16 cellular contexts compared by ENCODE assay signal in the genomic region with DNA sequence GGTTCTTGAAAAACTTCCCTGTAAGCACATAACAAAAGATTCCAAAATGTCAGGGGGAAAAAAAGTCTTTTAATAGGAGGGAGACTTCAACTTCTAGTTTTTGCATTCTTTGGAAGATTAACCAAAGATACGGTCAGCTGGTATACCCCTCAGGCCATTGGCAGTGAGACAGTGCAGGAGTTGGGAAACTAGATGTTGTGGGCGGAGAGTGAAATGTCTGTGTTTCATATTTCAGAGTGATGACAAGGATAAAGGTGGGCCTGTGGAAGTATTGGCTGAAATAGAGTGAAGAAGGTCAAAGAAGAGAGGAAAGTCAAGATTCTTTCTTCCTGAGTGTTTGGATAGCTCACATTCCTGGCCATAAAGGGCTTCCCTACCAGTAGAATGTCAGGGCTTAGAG. TPM values are rescaled to one million over a fixed set of nuclear protein-coding genes. Genes with fewer than 3 reads are reported as not detected.
DNase-seq lines count a peak whose midpoint lies in the region; FAIRE-seq and TF ChIP-seq lines count a peak whose summit lies in the region.
"Had no signal": no experiment of that assay in that cellular context is flagged by ENCODE, and none has a peak within 500 bp of the region (broad histone marks: within the 10 kb centered on the region; RNA-seq: fewer than 3 reads in every experiment).

No MANE protein-coding gene starts in this region.

- H3K23ac ChIP-seq in mesendoderm (ENCODE audit: low read length) = peak overlapping the region; percentile 56

- H3K9ac ChIP-seq in mesendoderm (ENCODE audit: low read length) = no peak overlapping the region

- no peak overlapping the region for H3K4me3 Mint-ChIP-seq in endothelial cell (ENCODE audit: unreplicated experiment)

- H2AFZ ChIP-seq in PC-9 = no peak overlapping the region

- H4K20me1 ChIP-seq in PC-9 (ENCODE audit: insufficient read depth) = no peaks in the 10 kb centered on the region

- H3K27ac ChIP-seq in PC-9 (peak overlapping the region; percentile 46), mesendoderm (ENCODE audit: low read depth, low read length) (no peak overlapping the region)
- H3K27ac ChIP-seq: A549, C4-2B had no signal

- H3K36me3 Mint-ChIP-seq in endothelial cell (ENCODE audit: low read depth, unreplicated experiment) = no peaks in the 10 kb centered on the region

- H3K4me1 ChIP-seq in PC-9 (replicated peaks; ENCODE audit: insufficient read depth) (peaks cover 25% of the 10 kb centered on the region), mesendoderm (ENCODE audit: control insufficient read depth, low read depth, low read length) (no peaks in the 10 kb centered on the region)
- H3K4me1 ChIP-seq: A549 had no signal

- DNase-seq in EH (ENCODE audit: low read depth) = peak; percentile 1
- DNase-seq in PC-9 = peak; percentile 67 to 91
- peak; percentile 11 for DNase-seq in choroid plexus epithelial cell (ENCODE audit: low read depth)
- no peak for DNase-seq in mesendoderm
- DNase-seq in T-helper 9 cell = no peak
- no peak for DNase-seq in retina
- no peak for DNase-seq in endothelial cell (ENCODE audit: low spot score)
- no peak for DNase-seq in D721Med (ENCODE audit: insufficient read length, low spot score)
- DNase-seq: COR-L47, DMS53, NCI-H1436 treated with DMSO at 0.1 percent for 48 hours, NCI-H2081 treated with DMSO at 0.1 percent for 48 hours, SHP77 had no signal

- H3K27me3 ChIP-seq in PC-9 (ENCODE audit: insufficient read depth, low read depth) (no peaks in the 10 kb centered on the region; the same call in 1 of the 2 replicates), mesendoderm (ENCODE audit: insufficient read depth, low read length, poor library complexity) (no peaks in the 10 kb centered on the region)

- intact Hi-C loops in PC-9 (cut with micrococcal nuclease; ENCODE audit: unreplicated experiment) = loop anchor here (1.0 kb wide), 1 partner anchor 51 kb away; no protein-coding TSS in a partner anchor

- H3K79me1 ChIP-seq in mesendoderm (ENCODE audit: low read length) = no peaks in the 10 kb centered on the region

- no peak overlapping the region for H2BK15ac ChIP-seq in mesendoderm (replicated peaks; ENCODE audit: low read depth)

- no TSS peak for BruUV-seq in PC-9 (replicated peaks; lab: Mats Ljungman, UMichigan)

- H3K18ac ChIP-seq in mesendoderm (ENCODE audit: low read length) = no peak overlapping the region

- H3K27me3 Mint-ChIP-seq in endothelial cell (ENCODE audit: unreplicated experiment) = peaks cover 2% of the 10 kb centered on the region

- H3K9me3 Mint-ChIP-seq in endothelial cell (ENCODE audit: unreplicated experiment) = no peaks in the 10 kb centered on the region

- no peak overlapping the region for H2AK5ac ChIP-seq in mesendoderm (ENCODE audit: low read length)

- no peaks in the 10 kb centered on the region for H3K9me2 ChIP-seq in PC-9 (ENCODE audit: insufficient read depth)

- no peak overlapping the region for H2BK120ac ChIP-seq in mesendoderm (ENCODE audit: low read depth, low read length)

- H3K4me2 ChIP-seq in PC-9 = peak overlapping the region; percentile 45
- no peak overlapping the region for H3K4me2 ChIP-seq in mesendoderm (ENCODE audit: low read length)
- H3K4me2 ChIP-seq: A549 had no signal

- no peaks in the 10 kb centered on the region for H3K9me3 ChIP-seq in PC-9 (ENCODE audit: insufficient read depth, low read depth)

- POLR2A ChIA-PET in PC-9 (lab: Charles Lee; ENCODE audit: unreplicated experiment) = no interaction called here

- no peak for TF ChIP-seq CTCF in PC-9 (conservative IDR thresholded peaks at IDR 0.05)
- TF ChIP-seq CTCF in choroid plexus epithelial cell (conservative IDR thresholded peaks at IDR 0.05; ENCODE audit: low read depth, low read length) = no peak
- no peak for TF ChIP-seq CTCF in endothelial cell (IDR thresholded peaks at IDR 0.05; ENCODE audit: unreplicated experiment)
- TF ChIP-seq CTCF in D721Med (IDR thresholded peaks at IDR 0.05; ENCODE audit: insufficient read depth, missing control alignments) = no peak

- H3K4me3 ChIP-seq in PC-9 = no peak overlapping the region
- no peak overlapping the region for H3K4me3 ChIP-seq in choroid plexus epithelial cell (ENCODE audit: low read depth, low read length)
- H3K4me3 ChIP-seq in mesendoderm (ENCODE audit: low read length) = no peak overlapping the region
- H3K4me3 ChIP-seq: A549 had no signal

- no CpG with 5 or more reads among the region's 2 CpGs for WGBS in mesendoderm (ENCODE audit: extremely low coverage, insufficient coverage, low lambda C conversion rate)

- H3K56ac ChIP-seq in mesendoderm (ENCODE audit: low read length) = no peak overlapping the region

- H3K4me1 Mint-ChIP-seq in endothelial cell (ENCODE audit: unreplicated experiment) = no peaks in the 10 kb centered on the region

- H4K8ac ChIP-seq in mesendoderm (ENCODE audit: low read depth, low read length) = no peak overlapping the region

- H3K4ac ChIP-seq in mesendoderm (ENCODE audit: low read depth, low read length) = no peak overlapping the region

- H2BK5ac ChIP-seq in mesendoderm (ENCODE audit: low read length) = no peak overlapping the region

- no peak overlapping the region for H3K27ac Mint-ChIP-seq in endothelial cell (ENCODE audit: unreplicated experiment)

- H3K79me2 ChIP-seq in PC-9 (ENCODE audit: low read depth) (no peaks in the 10 kb centered on the region), mesendoderm (ENCODE audit: control insufficient read depth, insufficient read depth, low read length) (no peaks in the 10 kb centered on the region)

- H4K5ac ChIP-seq in mesendoderm (ENCODE audit: low read length) = no peak overlapping the region

- H3K36me3 ChIP-seq in PC-9 (ENCODE audit: low read depth) (no peaks in the 10 kb centered on the region), mesendoderm (ENCODE audit: control insufficient read depth, insufficient read depth, low read length) (no peaks in the 10 kb centered on the region)

- FAIRE-seq in D721Med (lab: Jason Lieb, UNC) = no peak

- H3F3A ChIP-seq in PC-9 (ENCODE audit: insufficient read depth, low read depth) = peaks cover 13% of the 10 kb centered on the region; the same call in 1 of the 2 replicates

- CTCF ChIA-PET in PC-9 (lab: Charles Lee) = interaction anchor here (0.6 kb wide), 1 partner anchor 78 kb away, joined by 5 read pairs; no protein-coding TSS in a partner anchor

RNA-seq across cellular contexts. Expression of a gene that starts 40.8 kb away (rescaled TPM):
- total RNA-seq in PC-9 (2021) (not detected in 2 replicates), endothelial cell (ENCODE audit: unreplicated experiment) (not detected)
- polyA plus RNA-seq in mesendoderm (2013, experiment 1 of 2) = 0.66 TPM
- 0.81 TPM for polyA plus RNA-seq in mesendoderm (2013, experiment 2 of 2)
- total RNA-seq: HT1080 had no signal
- polyA plus RNA-seq: A549 had no signal

RNA-seq across cellular contexts. Expression of a gene that starts 56.3 kb away (rescaled TPM):
- not detected in 2 replicates for total RNA-seq in PC-9 (2021)
- 0.10 TPM for polyA plus RNA-seq in mesendoderm (2013, experiment 1 of 2)
- 0.04 TPM for polyA plus RNA-seq in mesendoderm (2013, experiment 2 of 2)
- total RNA-seq in endothelial cell (ENCODE audit: unreplicated experiment) = not detected
- total RNA-seq: HT1080 had no signal
- polyA plus RNA-seq: A549 had no signal

Comparison
In these comparisons a context has a peak if more than half of its experiments do, and no peak if none do; other contexts are left out.
1. DNase-seq: peak in EH (single experiment), PC-9 (2 of 2) and choroid plexus epithelial cell (single experiment); none in mesendoderm (single experiment), T-helper 9 cell (single experiment), retina (single experiment), endothelial cell (single experiment) and D721Med (single experiment).